Comparison of ENCODE assay signal across 1 cellular context in genomic region chr19:21468791-21469190, GRCh38.
TF ChIP-seq lines count a peak whose summit lies in the region.

No MANE protein-coding gene starts in this region.

TF ChIP-seq in H1, 55 proteins besides CTCF, POLR2A, EP300 and RAD21:
- TF ChIP-seq JUND (IDR thresholded peaks at IDR 0.05; ENCODE audit: low read length), result no peak
- TF ChIP-seq, protein P1, sequence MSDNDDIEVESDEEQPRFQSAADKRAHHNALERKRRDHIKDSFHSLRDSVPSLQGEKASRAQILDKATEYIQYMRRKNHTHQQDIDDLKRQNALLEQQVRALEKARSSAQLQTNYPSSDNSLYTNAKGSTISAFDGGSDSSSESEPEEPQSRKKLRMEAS (IDR thresholded peaks at IDR 0.05), result no peak
- TF ChIP-seq SP2 (IDR thresholded peaks at IDR 0.05; ENCODE audit: low read length), result no peak
- TF ChIP-seq HDAC6 (IDR thresholded peaks at IDR 0.05; ENCODE audit: low read depth, low read length), result no peak
- no peak for TF ChIP-seq CBX5 (IDR thresholded peaks at IDR 0.05; ENCODE audit: low read depth, low read length)
- TF ChIP-seq MAFK (IDR thresholded peaks at IDR 0.05; ENCODE audit: low read depth, low read length), result no peak
- no peak for TF ChIP-seq ZNF274 (IDR thresholded peaks at IDR 0.05; ENCODE audit: borderline replicate concordance, extremely low read depth, low read length)
- TF ChIP-seq RBBP5 (IDR thresholded peaks at IDR 0.05; ENCODE audit: borderline replicate concordance, low read depth, low read length), result no peak
- no peak for TF ChIP-seq BACH1 (IDR thresholded peaks at IDR 0.05; ENCODE audit: low read length)
- no peak for TF ChIP-seq SIRT6 (IDR thresholded peaks at IDR 0.05; ENCODE audit: low read length)
- TF ChIP-seq BCL11A (IDR thresholded peaks at IDR 0.05; ENCODE audit: low read depth in 2 of 2, low read length in 2 of 2), result no peak
- no peak for TF ChIP-seq TEAD4 (IDR thresholded peaks at IDR 0.05; ENCODE audit: low read depth, low read length)
- no peak for TF ChIP-seq NRF1 (IDR thresholded peaks at IDR 0.05; ENCODE audit: low read depth, low read length)
- TF ChIP-seq, protein P2, sequence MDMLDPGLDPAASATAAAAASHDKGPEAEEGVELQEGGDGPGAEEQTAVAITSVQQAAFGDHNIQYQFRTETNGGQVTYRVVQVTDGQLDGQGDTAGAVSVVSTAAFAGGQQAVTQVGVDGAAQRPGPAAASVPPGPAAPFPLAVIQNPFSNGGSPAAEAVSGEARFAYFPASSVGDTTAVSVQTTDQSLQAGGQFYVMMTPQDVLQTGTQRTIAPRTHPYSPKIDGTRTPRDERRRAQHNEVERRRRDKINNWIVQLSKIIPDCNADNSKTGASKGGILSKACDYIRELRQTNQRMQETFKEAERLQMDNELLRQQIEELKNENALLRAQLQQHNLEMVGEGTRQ (IDR thresholded peaks at IDR 0.05; ENCODE audit: low read length), result no peak
- no peak for TF ChIP-seq HDAC2 (IDR thresholded peaks at IDR 0.05; ENCODE audit: borderline replicate concordance in 1 of 2, low read depth in 2 of 2, low read length in 2 of 2)
- TF ChIP-seq ATF2 (IDR thresholded peaks at IDR 0.05; ENCODE audit: low read length), result no peak
- TF ChIP-seq POLR2AphosphoS5 (IDR thresholded peaks at IDR 0.05; ENCODE audit: low read depth, low read length), result no peak
TF ChIP-seq in H1: peak in this region for 0.
